26 cellular contexts compared by ENCODE assay signal in genomic region chr2:29070542-29070941, GRCh38. TPM values are rescaled to one million over a fixed set of nuclear protein-coding genes. Genes with fewer than 3 reads are reported as not detected.
"Had no signal": no experiment of that assay in that cellular context is flagged by ENCODE, and none has a peak within 500 bp of the region (broad histone marks: within the 10 kb centered on the region; RNA-seq: fewer than 3 reads in every experiment).

No MANE protein-coding gene starts in this region.

- H3K27me3 Mint-ChIP-seq: activated CD4-positive, alpha-beta T cell treated with anti-CD3 and anti-CD28 coated beads for 36 hours; central memory CD8-positive, alpha-beta T cell; dendritic cell treated with granulocyte-macrophage colony-stimulating factor and Interleukin-4, amounts not matched to agents 40 ng/mL and 50 ng/mL, for 4 days; natural killer cell treated with Interleukin-12 subunit alpha and Interleukin-12 subunit beta and Interleukin-15 and Interleukin-18, amount 100 ng/mL, for 72 hours had no signal

- H3K27ac ChIP-seq: gastrocnemius medialis, hepatocyte, lower lobe of right lung, right lobe of liver, SK-N-MC, transverse colon had no signal

- H3K36me3 Mint-ChIP-seq: activated naive CD4-positive, alpha-beta T cell treated with anti-CD3 and anti-CD28 coated beads, Interleukin-2, amount 50 U/mL, for 72 hours; natural killer cell treated with Interleukin-12 subunit alpha and Interleukin-12 subunit beta and Interleukin-15 and Interleukin-18, amount 100 ng/mL, for 72 hours had no signal

- H3K9me3 ChIP-seq: gastrocnemius medialis, lower lobe of right lung, mucosa of descending colon, right lobe of liver, transverse colon had no signal

- H3K9me3 Mint-ChIP-seq: activated naive CD4-positive, alpha-beta T cell treated with anti-CD3 and anti-CD28 coated beads, Interleukin-2, amount 50 U/mL, for 72 hours; activated T-helper 2 cell treated with anti-CD3 and anti-CD28 coated beads, Interferon-gamma antibody, Interleukin-2, Interleukin-4, amounts not matched to agents 10 μg/mL and 5 μg/mL and 100 μg/mL, durations not matched to agents 14 hours and 24 hours and 36 hours; central memory CD8-positive, alpha-beta T cell; dendritic cell treated with granulocyte-macrophage colony-stimulating factor and Interleukin-4, amounts not matched to agents 40 ng/mL and 50 ng/mL, for 4 days; natural killer cell treated with Interleukin-12 subunit alpha and Interleukin-12 subunit beta and Interleukin-15 and Interleukin-18, amount 100 ng/mL, for 72 hours had no signal

- DNase-seq: activated CD4-positive, alpha-beta T cell treated with anti-CD3 and anti-CD28 coated beads for 36 hours; activated CD4-positive, CD25-positive, alpha-beta regulatory T cell; effector CD4-positive, alpha-beta T cell; erythroblast; gastrocnemius medialis; glutamatergic neuron; kidney; left colon; lower lobe of right lung; mesendoderm; mucosa of descending colon; occipital lobe; right lobe of liver; stimulated activated CD4-positive, alpha-beta T cell treated with anti-CD3 and anti-CD28 coated beads, Interleukin-2, amount 100 ng/mL, for 48 hours; stimulated activated naive CD4-positive, alpha-beta T cell treated with Interleukin-2 at 50 U/mL for 16 hours; transverse colon had no signal

- H3K27me3 ChIP-seq: gastrocnemius medialis, hepatocyte, right lobe of liver, transverse colon had no signal

- H3K36me3 ChIP-seq: gastrocnemius medialis, lower lobe of right lung, right lobe of liver, transverse colon had no signal

- H3K4me3 ChIP-seq: gastrocnemius medialis, hepatocyte, lower lobe of right lung, mucosa of descending colon, right lobe of liver, SK-N-MC, transverse colon had no signal

- H3K4me3 Mint-ChIP-seq: activated CD4-positive, alpha-beta T cell treated with anti-CD3 and anti-CD28 coated beads for 36 hours; central memory CD8-positive, alpha-beta T cell; dendritic cell treated with granulocyte-macrophage colony-stimulating factor and Interleukin-4, amounts not matched to agents 40 ng/mL and 50 ng/mL, for 4 days; natural killer cell treated with Interleukin-12 subunit alpha and Interleukin-12 subunit beta and Interleukin-15 and Interleukin-18, amount 100 ng/mL, for 72 hours had no signal

- ATAC-seq: activated CD4-positive, alpha-beta T cell treated with anti-CD3 and anti-CD28 coated beads for 36 hours; activated naive CD4-positive, alpha-beta T cell treated with anti-CD3 and anti-CD28 coated beads, Interleukin-2, amount 50 U/mL, for 72 hours; gastrocnemius medialis; left colon; lower lobe of right lung; mucosa of descending colon had no signal

- H3K27ac Mint-ChIP-seq: activated CD4-positive, alpha-beta T cell treated with anti-CD3 and anti-CD28 coated beads for 36 hours; activated naive CD4-positive, alpha-beta T cell treated with anti-CD3 and anti-CD28 coated beads, Interleukin-2, amount 50 U/mL, for 72 hours; activated T-helper 2 cell treated with anti-CD3 and anti-CD28 coated beads, Interferon-gamma antibody, Interleukin-2, Interleukin-4, amounts not matched to agents 10 μg/mL and 5 μg/mL and 100 μg/mL, durations not matched to agents 14 hours and 24 hours and 36 hours; dendritic cell treated with granulocyte-macrophage colony-stimulating factor and Interleukin-4, amounts not matched to agents 40 ng/mL and 50 ng/mL, for 4 days; natural killer cell treated with Interleukin-12 subunit alpha and Interleukin-12 subunit beta and Interleukin-15 and Interleukin-18, amount 100 ng/mL, for 72 hours had no signal

- H3K4me1 Mint-ChIP-seq: activated CD4-positive, alpha-beta T cell treated with anti-CD3 and anti-CD28 coated beads for 36 hours; central memory CD8-positive, alpha-beta T cell had no signal

- H3K4me1 ChIP-seq: lower lobe of right lung, right lobe of liver, transverse colon had no signal

RNA-seq across cellular contexts. Expression of gene PCARE, which starts 3.8 kb away (rescaled TPM):
- total RNA-seq: activated CD4-positive, alpha-beta T cell treated with anti-CD3 and anti-CD28 coated beads for 36 hours; activated naive CD4-positive, alpha-beta T cell treated with anti-CD3 and anti-CD28 coated beads, Interleukin-2, amount 50 U/mL, for 72 hours; activated T-helper 2 cell treated with anti-CD3 and anti-CD28 coated beads, Interferon-gamma antibody, Interleukin-2, Interleukin-4, amounts not matched to agents 10 μg/mL and 5 μg/mL and 100 μg/mL, durations not matched to agents 14 hours and 24 hours and 36 hours; bronchial epithelial cell; kidney; left colon; mucosa of descending colon; natural killer cell treated with Interleukin-12 subunit alpha and Interleukin-12 subunit beta and Interleukin-15 and Interleukin-18, amount 100 ng/mL, for 72 hours; posterior vena cava; right lobe of liver; T-helper 1 cell treated with Interleukin-12 subunit alpha and Interleukin-12 subunit beta and Interleukin-4 antibody, amounts not matched to agents 30 ng/mL and 1 ng/mL, for 36 hours had no signal
- polyA plus RNA-seq: hepatocyte had no signal
